ENCODE assay signal across 8 cellular contexts in the genomic region with DNA sequence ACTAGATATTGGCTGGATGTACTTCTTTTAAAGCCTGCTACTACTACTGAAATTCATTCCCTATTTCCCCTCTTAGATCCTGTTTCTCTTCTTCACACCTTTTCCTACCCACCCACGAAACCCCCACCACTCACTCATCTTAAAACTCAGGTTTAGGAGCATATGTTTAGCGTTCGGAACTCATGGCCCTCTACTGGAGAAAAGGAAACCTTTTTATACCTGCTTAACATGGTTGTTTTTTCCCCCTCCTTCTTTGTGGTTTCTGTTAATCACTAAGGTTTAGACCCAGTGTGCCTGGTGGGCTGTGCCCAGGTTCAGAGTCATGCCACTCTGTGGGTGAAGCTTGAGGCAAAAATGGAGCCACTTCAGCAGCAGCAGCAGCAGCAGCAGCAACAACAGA. TPM values are rescaled to one million over a fixed set of nuclear protein-coding genes. Genes with fewer than 3 reads are reported as not detected.
DNase-seq lines count a peak whose midpoint lies in the region; ATAC-seq and TF ChIP-seq lines count a peak whose summit lies in the region.

No MANE protein-coding gene starts in this region.

- no peak for DNase-seq in GM12864 (ENCODE audit: low read depth)
- DNase-seq in activated naive CD8-positive, alpha-beta T cell treated with anti-CD3 and anti-CD28 coated beads for 36 hours, result peak; percentile 15
- DNase-seq in neural crest cell (ENCODE audit: low read depth, low spot score), result no peak
- no peak for DNase-seq in dermis blood vessel endothelial cell
- no peak for DNase-seq in colonic mucosa

- H3F3A ChIP-seq in OCI-LY1 (ENCODE audit: insufficient read depth, low read length), result peaks cover 6% of the 10 kb centered on the region; the same call in 1 of the 2 replicates

- no peaks in the 10 kb centered on the region for H3K79me2 ChIP-seq in OCI-LY1 (ENCODE audit: insufficient read depth, low read length)

- H3K9me3 Mint-ChIP-seq in activated naive CD8-positive, alpha-beta T cell treated with anti-CD3 and anti-CD28 coated beads for 36 hours, result no peaks in the 10 kb centered on the region
- H3K9me3 Mint-ChIP-seq in neural crest cell, result no peaks in the 10 kb centered on the region

- intact Hi-C loops in colonic mucosa (cut with DNase I), result loop anchor here (5.0 to 10.0 kb wide), 2 partner anchors 74 to 79 kb away; partner anchors contain the start of genes CLK3 and UBL7

- peaks cover 61% of the 10 kb centered on the region for H3K4me1 Mint-ChIP-seq in activated naive CD8-positive, alpha-beta T cell treated with anti-CD3 and anti-CD28 coated beads for 36 hours
- peaks cover 77% of the 10 kb centered on the region for H3K4me1 Mint-ChIP-seq in neural crest cell

- no peaks in the 10 kb centered on the region for H4K20me1 ChIP-seq in OCI-LY1 (ENCODE audit: insufficient read depth, low read length)

- peaks cover 44% of the 10 kb centered on the region for H3K36me3 Mint-ChIP-seq in activated naive CD8-positive, alpha-beta T cell treated with anti-CD3 and anti-CD28 coated beads for 36 hours
- peaks cover 14% of the 10 kb centered on the region for H3K36me3 Mint-ChIP-seq in neural crest cell (ENCODE audit: low read depth)

- H3K27ac ChIP-seq in OCI-LY1 (ENCODE audit: low read depth, low read length, poor library complexity, severe bottlenecking) (no peak overlapping the region), colonic mucosa (no peak overlapping the region)

- H3K27me3 ChIP-seq in OCI-LY1 (ENCODE audit: insufficient read depth, low read length) (no peaks in the 10 kb centered on the region), colonic mucosa (no peaks in the 10 kb centered on the region)

- peak overlapping the region; percentile 74 for H3K27ac Mint-ChIP-seq in activated naive CD8-positive, alpha-beta T cell treated with anti-CD3 and anti-CD28 coated beads for 36 hours
- no peak overlapping the region for H3K27ac Mint-ChIP-seq in neural crest cell (ENCODE audit: unreplicated experiment)

- H3K9ac ChIP-seq in OCI-LY1 (ENCODE audit: low read length), result no peak overlapping the region
- H3K9ac ChIP-seq in colonic mucosa (ENCODE audit: low read depth in 2 of 2, low read length in 2 of 2), result no peak overlapping the region

- peaks cover 28% of the 10 kb centered on the region for H3K4me1 ChIP-seq in OCI-LY1 (ENCODE audit: insufficient read depth, low read length, severe bottlenecking)
- H3K4me1 ChIP-seq in colonic mucosa, result peaks cover 22% of the 10 kb centered on the region

- TF ChIP-seq CTCF in GM12864 (IDR thresholded peaks at IDR 0.05; ENCODE audit: low read depth, low read length, missing control alignments) (peak; percentile 66), OCI-LY1 (IDR thresholded peaks at IDR 0.05; ENCODE audit: low read length) (peak; percentile 61), neural crest cell (conservative IDR thresholded peaks at IDR 0.05) (peak; percentile 57), colonic mucosa (IDR thresholded peaks at IDR 0.05) (no peak)

- H3K4me3 ChIP-seq in GM12864 (ENCODE audit: low read depth, low read length), result peak overlapping the region; percentile 90
- H3K4me3 ChIP-seq in OCI-LY1 (ENCODE audit: low read depth, low read length, poor library complexity, severe bottlenecking), result no peak overlapping the region
- no peak overlapping the region for H3K4me3 ChIP-seq in colonic mucosa

- H3K36me3 ChIP-seq in OCI-LY1 (ENCODE audit: insufficient read depth, low read length) (no peaks in the 10 kb centered on the region), colonic mucosa (no peaks in the 10 kb centered on the region)

- no peak overlapping the region for H2AFZ ChIP-seq in OCI-LY1 (ENCODE audit: low read length)

- no peaks in the 10 kb centered on the region for H3K9me3 ChIP-seq in OCI-LY1 (ENCODE audit: low read length)
- no peaks in the 10 kb centered on the region for H3K9me3 ChIP-seq in colonic mucosa

- H3K4me3 Mint-ChIP-seq in activated naive CD8-positive, alpha-beta T cell treated with anti-CD3 and anti-CD28 coated beads for 36 hours, result peak overlapping the region; percentile 90
- peak overlapping the region; percentile 97 for H3K4me3 Mint-ChIP-seq in neural crest cell

- no peaks in the 10 kb centered on the region for H3K9me2 ChIP-seq in OCI-LY1 (ENCODE audit: low read depth, low read length)

- ATAC-seq in GM21717 (IDR thresholded peaks at IDR 0.05; ENCODE audit: unreplicated experiment) (no peak), HG03095 (IDR thresholded peaks at IDR 0.05; ENCODE audit: unreplicated experiment) (no peak)

- H3K4me2 ChIP-seq in OCI-LY1 (ENCODE audit: low read length), result no peak overlapping the region

- H3K27me3 Mint-ChIP-seq in activated naive CD8-positive, alpha-beta T cell treated with anti-CD3 and anti-CD28 coated beads for 36 hours, result no peaks in the 10 kb centered on the region
- no peaks in the 10 kb centered on the region for H3K27me3 Mint-ChIP-seq in neural crest cell (ENCODE audit: low read depth)

RNA-seq across cellular contexts. Expression of gene ARID3B, which starts 2.6 kb away (rescaled TPM):
- total RNA-seq in activated naive CD8-positive, alpha-beta T cell treated with anti-CD3 and anti-CD28 coated beads for 36 hours, result 10 to 100 TPM; 23.4 to 23.5 TPM
- total RNA-seq in neural crest cell (65.3 and 66.5 TPM in 2 replicates), dermis blood vessel endothelial cell (4.6 and 6.1 TPM in 2 replicates), colonic mucosa (1 to 10 TPM; 8.8 to 9.5 TPM)
